In the genomic region with DNA sequence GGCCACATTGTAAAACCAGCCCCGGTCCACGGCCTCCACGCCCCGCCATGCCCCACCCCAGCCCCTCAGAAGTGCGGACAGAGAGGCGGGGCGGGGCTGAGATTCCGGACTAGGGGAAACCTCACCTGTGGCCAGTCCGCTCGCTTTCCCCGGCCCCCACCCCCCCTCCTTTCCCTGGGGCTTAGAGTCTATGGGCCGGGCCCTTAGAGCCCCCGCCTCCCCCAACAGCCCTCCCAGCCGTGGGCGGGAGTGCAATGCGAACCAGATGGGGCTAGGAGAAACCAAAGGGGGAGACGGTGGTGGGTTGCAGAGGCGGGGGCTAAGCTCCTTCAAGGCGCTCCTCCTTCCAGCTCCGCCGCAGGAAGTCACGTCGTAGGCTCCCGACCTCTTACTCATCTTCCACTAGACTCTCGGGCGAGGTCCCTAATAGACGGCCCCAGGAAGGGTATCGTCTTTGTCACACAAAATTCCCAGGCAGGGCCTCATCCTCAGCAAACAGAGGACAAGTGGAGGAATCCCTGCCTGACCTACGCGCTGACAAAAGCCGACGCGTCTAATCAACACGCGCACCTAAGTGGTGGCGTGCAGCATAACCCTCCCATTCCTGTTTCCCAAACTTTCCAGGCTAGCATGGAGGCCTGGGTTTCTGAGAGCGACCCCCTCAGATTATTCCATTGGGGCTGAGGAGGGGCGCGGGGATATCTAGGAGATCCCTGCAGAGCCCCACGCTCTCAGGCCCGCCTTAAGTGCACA, we compare ENCODE assay signal across 1 cellular context.
A peak's percentile ranks its signal among the peaks of the same experiment; 100 is the strongest.
TF ChIP-seq lines count a peak whose summit lies in the region.

No MANE protein-coding gene starts in this region.

TF ChIP-seq in HepG2, 621 proteins besides CTCF, POLR2A, EP300 and RAD21 (continued from another document and continues in another):
- TF ChIP-seq, protein P1, sequence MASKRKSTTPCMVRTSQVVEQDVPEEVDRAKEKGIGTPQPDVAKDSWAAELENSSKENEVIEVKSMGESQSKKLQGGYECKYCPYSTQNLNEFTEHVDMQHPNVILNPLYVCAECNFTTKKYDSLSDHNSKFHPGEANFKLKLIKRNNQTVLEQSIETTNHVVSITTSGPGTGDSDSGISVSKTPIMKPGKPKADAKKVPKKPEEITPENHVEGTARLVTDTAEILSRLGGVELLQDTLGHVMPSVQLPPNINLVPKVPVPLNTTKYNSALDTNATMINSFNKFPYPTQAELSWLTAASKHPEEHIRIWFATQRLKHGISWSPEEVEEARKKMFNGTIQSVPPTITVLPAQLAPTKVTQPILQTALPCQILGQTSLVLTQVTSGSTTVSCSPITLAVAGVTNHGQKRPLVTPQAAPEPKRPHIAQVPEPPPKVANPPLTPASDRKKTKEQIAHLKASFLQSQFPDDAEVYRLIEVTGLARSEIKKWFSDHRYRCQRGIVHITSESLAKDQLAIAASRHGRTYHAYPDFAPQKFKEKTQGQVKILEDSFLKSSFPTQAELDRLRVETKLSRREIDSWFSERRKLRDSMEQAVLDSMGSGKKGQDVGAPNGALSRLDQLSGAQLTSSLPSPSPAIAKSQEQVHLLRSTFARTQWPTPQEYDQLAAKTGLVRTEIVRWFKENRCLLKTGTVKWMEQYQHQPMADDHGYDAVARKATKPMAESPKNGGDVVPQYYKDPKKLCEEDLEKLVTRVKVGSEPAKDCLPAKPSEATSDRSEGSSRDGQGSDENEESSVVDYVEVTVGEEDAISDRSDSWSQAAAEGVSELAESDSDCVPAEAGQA (IDR thresholded peaks at IDR 0.05; ENCODE audit: low read depth), result no peak
- TF ChIP-seq, protein P1 (CRISPR knock-in tag; IDR thresholded peaks at IDR 0.05; ENCODE audit: borderline replicate concordance), result no peak
- no peak for TF ChIP-seq HOXA3 (CRISPR knock-in tag; IDR thresholded peaks at IDR 0.05)
- TF ChIP-seq YEATS2 (CRISPR knock-in tag; IDR thresholded peaks at IDR 0.05; ENCODE audit: borderline replicate concordance), result 0 out of 2 replicates have a peak, but pooled peaks have one; percentile 35
- TF ChIP-seq, protein P2, sequence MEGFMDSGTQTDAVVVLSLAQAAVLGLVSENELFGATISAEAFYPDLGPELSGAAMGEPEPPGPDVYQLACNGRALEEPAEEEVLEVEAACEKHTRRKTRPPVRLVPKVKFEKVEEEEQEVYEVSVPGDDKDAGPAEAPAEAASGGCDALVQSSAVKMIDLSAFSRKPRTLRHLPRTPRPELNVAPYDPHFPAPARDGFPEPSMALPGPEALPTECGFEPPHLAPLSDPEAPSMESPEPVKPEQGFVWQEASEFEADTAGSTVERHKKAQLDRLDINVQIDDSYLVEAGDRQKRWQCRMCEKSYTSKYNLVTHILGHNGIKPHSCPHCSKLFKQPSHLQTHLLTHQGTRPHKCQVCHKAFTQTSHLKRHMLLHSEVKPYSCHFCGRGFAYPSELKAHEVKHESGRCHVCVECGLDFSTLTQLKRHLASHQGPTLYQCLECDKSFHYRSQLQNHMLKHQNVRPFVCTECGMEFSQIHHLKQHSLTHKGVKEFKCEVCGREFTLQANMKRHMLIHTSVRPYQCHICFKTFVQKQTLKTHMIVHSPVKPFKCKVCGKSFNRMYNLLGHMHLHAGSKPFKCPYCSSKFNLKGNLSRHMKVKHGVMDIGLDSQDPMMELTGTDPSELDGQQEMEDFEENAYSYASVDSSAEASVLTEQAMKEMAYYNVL (CRISPR knock-in tag; IDR thresholded peaks at IDR 0.05; ENCODE audit: borderline replicate concordance), result 0 out of 2 replicates have a peak, but pooled peaks have one; percentile 14
- no peak for TF ChIP-seq ZNF83 (CRISPR knock-in tag; IDR thresholded peaks at IDR 0.05; ENCODE audit: borderline replicate concordance)
- TF ChIP-seq SCMH1 (CRISPR knock-in tag; IDR thresholded peaks at IDR 0.05; ENCODE audit: borderline replicate concordance), result no peak
- TF ChIP-seq CREB1 (IDR thresholded peaks at IDR 0.05), result no peak
- TF ChIP-seq CREB1 (CRISPR knock-in tag; IDR thresholded peaks at IDR 0.05), result peak; percentile 50; the same call in 1 of the 2 replicates
- TF ChIP-seq JDP2 (CRISPR knock-in tag; IDR thresholded peaks at IDR 0.05; ENCODE audit: borderline replicate concordance), result no peak
- TF ChIP-seq DMAP1 (CRISPR knock-in tag; IDR thresholded peaks at IDR 0.05), result no peak; the same call in 1 of the 2 replicates
- TF ChIP-seq AGO1 (IDR thresholded peaks at IDR 0.05; ENCODE audit: low read depth, low read length, poor library complexity, severe bottlenecking), result peak; percentile 57
- no peak for TF ChIP-seq ELF3 (CRISPR knock-in tag; IDR thresholded peaks at IDR 0.05)
- TF ChIP-seq, protein P3, sequence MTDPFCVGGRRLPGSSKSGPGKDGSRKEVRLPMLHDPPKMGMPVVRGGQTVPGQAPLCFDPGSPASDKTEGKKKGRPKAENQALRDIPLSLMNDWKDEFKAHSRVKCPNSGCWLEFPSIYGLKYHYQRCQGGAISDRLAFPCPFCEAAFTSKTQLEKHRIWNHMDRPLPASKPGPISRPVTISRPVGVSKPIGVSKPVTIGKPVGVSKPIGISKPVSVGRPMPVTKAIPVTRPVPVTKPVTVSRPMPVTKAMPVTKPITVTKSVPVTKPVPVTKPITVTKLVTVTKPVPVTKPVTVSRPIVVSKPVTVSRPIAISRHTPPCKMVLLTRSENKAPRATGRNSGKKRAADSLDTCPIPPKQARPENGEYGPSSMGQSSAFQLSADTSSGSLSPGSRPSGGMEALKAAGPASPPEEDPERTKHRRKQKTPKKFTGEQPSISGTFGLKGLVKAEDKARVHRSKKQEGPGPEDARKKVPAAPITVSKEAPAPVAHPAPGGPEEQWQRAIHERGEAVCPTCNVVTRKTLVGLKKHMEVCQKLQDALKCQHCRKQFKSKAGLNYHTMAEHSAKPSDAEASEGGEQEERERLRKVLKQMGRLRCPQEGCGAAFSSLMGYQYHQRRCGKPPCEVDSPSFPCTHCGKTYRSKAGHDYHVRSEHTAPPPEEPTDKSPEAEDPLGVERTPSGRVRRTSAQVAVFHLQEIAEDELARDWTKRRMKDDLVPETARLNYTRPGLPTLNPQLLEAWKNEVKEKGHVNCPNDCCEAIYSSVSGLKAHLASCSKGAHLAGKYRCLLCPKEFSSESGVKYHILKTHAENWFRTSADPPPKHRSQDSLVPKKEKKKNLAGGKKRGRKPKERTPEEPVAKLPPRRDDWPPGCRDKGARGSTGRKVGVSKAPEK (CRISPR knock-in tag; IDR thresholded peaks at IDR 0.05; ENCODE audit: borderline replicate concordance), result no peak
- TF ChIP-seq SKI (IDR thresholded peaks at IDR 0.05; ENCODE audit: partially characterized antibody), result no peak
- TF ChIP-seq, protein P4, sequence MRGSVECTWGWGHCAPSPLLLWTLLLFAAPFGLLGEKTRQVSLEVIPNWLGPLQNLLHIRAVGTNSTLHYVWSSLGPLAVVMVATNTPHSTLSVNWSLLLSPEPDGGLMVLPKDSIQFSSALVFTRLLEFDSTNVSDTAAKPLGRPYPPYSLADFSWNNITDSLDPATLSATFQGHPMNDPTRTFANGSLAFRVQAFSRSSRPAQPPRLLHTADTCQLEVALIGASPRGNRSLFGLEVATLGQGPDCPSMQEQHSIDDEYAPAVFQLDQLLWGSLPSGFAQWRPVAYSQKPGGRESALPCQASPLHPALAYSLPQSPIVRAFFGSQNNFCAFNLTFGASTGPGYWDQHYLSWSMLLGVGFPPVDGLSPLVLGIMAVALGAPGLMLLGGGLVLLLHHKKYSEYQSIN (CRISPR knock-in tag; IDR thresholded peaks at IDR 0.05; ENCODE audit: borderline replicate concordance), result no peak
- no peak for TF ChIP-seq PITX1 (CRISPR knock-in tag; IDR thresholded peaks at IDR 0.05)
- TF ChIP-seq, protein P5, sequence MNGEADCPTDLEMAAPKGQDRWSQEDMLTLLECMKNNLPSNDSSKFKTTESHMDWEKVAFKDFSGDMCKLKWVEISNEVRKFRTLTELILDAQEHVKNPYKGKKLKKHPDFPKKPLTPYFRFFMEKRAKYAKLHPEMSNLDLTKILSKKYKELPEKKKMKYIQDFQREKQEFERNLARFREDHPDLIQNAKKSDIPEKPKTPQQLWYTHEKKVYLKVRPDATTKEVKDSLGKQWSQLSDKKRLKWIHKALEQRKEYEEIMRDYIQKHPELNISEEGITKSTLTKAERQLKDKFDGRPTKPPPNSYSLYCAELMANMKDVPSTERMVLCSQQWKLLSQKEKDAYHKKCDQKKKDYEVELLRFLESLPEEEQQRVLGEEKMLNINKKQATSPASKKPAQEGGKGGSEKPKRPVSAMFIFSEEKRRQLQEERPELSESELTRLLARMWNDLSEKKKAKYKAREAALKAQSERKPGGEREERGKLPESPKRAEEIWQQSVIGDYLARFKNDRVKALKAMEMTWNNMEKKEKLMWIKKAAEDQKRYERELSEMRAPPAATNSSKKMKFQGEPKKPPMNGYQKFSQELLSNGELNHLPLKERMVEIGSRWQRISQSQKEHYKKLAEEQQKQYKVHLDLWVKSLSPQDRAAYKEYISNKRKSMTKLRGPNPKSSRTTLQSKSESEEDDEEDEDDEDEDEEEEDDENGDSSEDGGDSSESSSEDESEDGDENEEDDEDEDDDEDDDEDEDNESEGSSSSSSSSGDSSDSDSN (CRISPR knock-in tag; IDR thresholded peaks at IDR 0.05), result 0 out of 2 replicates have a peak, but pooled peaks have one; percentile 6
- no peak for TF ChIP-seq NFE2L2 (IDR thresholded peaks at IDR 0.05; ENCODE audit: low read length)
- TF ChIP-seq MTA1 (CRISPR knock-in tag; IDR thresholded peaks at IDR 0.05; ENCODE audit: borderline replicate concordance), result 0 out of 2 replicates have a peak, but pooled peaks have one; percentile 74
- TF ChIP-seq, protein P6, sequence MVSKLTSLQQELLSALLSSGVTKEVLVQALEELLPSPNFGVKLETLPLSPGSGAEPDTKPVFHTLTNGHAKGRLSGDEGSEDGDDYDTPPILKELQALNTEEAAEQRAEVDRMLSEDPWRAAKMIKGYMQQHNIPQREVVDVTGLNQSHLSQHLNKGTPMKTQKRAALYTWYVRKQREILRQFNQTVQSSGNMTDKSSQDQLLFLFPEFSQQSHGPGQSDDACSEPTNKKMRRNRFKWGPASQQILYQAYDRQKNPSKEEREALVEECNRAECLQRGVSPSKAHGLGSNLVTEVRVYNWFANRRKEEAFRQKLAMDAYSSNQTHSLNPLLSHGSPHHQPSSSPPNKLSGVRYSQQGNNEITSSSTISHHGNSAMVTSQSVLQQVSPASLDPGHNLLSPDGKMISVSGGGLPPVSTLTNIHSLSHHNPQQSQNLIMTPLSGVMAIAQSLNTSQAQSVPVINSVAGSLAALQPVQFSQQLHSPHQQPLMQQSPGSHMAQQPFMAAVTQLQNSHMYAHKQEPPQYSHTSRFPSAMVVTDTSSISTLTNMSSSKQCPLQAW (CRISPR knock-in tag; IDR thresholded peaks at IDR 0.05), result no peak
- no peak for TF ChIP-seq ZKSCAN1 (IDR thresholded peaks at IDR 0.05; ENCODE audit: low read length)
- TF ChIP-seq IRX3 (CRISPR knock-in tag; IDR thresholded peaks at IDR 0.05; ENCODE audit: borderline replicate concordance, low read depth), result 0 out of 2 replicates have a peak, but pooled peaks have one; percentile 29
- TF ChIP-seq SNAI1 (CRISPR knock-in tag; IDR thresholded peaks at IDR 0.05; ENCODE audit: borderline replicate concordance), result no peak; the same call in 1 of the 2 replicates
- no peak for TF ChIP-seq CC2D1A (CRISPR knock-in tag; IDR thresholded peaks at IDR 0.05)
- TF ChIP-seq ZBTB1 (CRISPR knock-in tag; IDR thresholded peaks at IDR 0.05; ENCODE audit: borderline replicate concordance), result no peak
- TF ChIP-seq, protein P7, sequence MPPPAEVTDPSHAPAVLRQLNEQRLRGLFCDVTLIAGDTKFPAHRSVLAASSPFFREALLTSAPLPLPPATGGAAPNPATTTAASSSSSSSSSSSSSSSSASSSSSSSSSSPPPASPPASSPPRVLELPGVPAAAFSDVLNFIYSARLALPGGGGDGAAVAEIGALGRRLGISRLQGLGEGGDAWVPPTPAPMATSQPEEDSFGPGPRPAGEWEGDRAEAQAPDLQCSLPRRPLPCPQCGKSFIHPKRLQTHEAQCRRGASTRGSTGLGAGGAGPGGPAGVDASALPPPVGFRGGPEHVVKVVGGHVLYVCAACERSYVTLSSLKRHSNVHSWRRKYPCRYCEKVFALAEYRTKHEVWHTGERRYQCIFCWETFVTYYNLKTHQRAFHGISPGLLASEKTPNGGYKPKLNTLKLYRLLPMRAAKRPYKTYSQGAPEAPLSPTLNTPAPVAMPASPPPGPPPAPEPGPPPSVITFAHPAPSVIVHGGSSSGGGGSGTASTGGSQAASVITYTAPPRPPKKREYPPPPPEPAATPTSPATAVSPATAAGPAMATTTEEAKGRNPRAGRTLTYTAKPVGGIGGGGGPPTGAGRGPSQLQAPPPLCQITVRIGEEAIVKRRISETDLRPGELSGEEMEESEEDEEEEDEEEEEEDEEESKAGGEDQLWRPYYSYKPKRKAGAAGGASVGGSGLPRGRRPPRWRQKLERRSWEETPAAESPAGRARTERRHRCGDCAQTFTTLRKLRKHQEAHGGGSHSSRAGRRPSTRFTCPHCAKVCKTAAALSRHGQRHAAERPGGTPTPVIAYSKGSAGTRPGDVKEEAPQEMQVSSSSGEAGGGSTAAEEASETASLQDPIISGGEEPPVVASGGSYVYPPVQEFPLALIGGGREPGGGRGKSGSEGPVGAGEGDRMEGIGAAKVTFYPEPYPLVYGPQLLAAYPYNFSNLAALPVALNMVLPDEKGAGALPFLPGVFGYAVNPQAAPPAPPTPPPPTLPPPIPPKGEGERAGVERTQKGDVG (CRISPR knock-in tag; IDR thresholded peaks at IDR 0.05; ENCODE audit: borderline replicate concordance), result no peak; the same call in 1 of the 2 replicates
